Comparison of ENCODE assay signal across 1 cellular context in the genomic region with DNA sequence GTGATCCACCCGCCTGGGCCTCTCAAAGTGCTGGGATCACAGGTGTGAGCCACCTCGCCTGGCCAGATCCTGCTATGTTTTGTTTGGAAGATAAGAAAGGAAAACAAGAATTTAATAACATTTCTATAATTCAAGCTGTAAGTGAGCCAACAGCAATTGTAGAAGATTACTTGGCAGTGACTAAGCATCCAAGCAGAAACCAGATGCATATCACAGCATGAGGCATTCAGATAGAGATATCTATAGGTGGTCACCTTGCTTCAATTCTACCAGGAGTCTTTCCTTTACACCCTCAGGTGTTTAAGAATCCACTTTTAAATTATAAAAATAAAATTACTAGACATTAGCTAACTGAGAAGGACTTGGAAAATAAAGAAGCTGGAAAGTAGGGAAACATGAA.
TF ChIP-seq lines count a peak whose summit lies in the region.

No MANE protein-coding gene starts in this region.

TF ChIP-seq in GM12878, 131 proteins besides CTCF, POLR2A, EP300 and RAD21 (continued from another document):
- TF ChIP-seq ZBTB11 (CRISPR knock-in tag; IDR thresholded peaks at IDR 0.05) (no peak), CBX3 (IDR thresholded peaks at IDR 0.05; ENCODE audit: borderline replicate concordance, low read depth) (no peak), SPI1 (IDR thresholded peaks at IDR 0.05; ENCODE audit: borderline replicate concordance, insufficient read depth, low read depth, low read length) (no peak), CREM (IDR thresholded peaks at IDR 0.05; ENCODE audit: low read depth) (no peak), PRDM15 (CRISPR knock-in tag; IDR thresholded peaks at IDR 0.05) (no peak), CEBPB (IDR thresholded peaks at IDR 0.05; ENCODE audit: borderline replicate concordance in 1 of 2, low read depth in 2 of 2, low read length in 2 of 2) (no peak), SMAD5 (IDR thresholded peaks at IDR 0.05; ENCODE audit: low read depth) (no peak), BHLHE40 (IDR thresholded peaks at IDR 0.05; ENCODE audit: borderline replicate concordance in 1 of 2, low read depth in 2 of 2, low read length in 1 of 2) (no peak), PML (IDR thresholded peaks at IDR 0.05; ENCODE audit: low read length) (no peak), DPF2 (IDR thresholded peaks at IDR 0.05) (no peak), ZBTB33 (IDR thresholded peaks at IDR 0.05) (no peak), HCFC1 (IDR thresholded peaks at IDR 0.05; ENCODE audit: low read length) (no peak), MYB (IDR thresholded peaks at IDR 0.05; ENCODE audit: borderline replicate concordance, low read depth, low read length) (no peak), CREB1 (IDR thresholded peaks at IDR 0.05; ENCODE audit: low read depth) (no peak), ZSCAN29 (IDR thresholded peaks at IDR 0.05) (no peak), EGR1 (IDR thresholded peaks at IDR 0.05; ENCODE audit: borderline replicate concordance in 1 of 2, low read depth in 2 of 2, low read length in 2 of 2) (no peak), BRCA1 (IDR thresholded peaks at IDR 0.05; ENCODE audit: low read depth, low read length) (no peak), ZBED1 (IDR thresholded peaks at IDR 0.05; ENCODE audit: borderline replicate concordance) (no peak)
- TF ChIP-seq, protein P1, sequence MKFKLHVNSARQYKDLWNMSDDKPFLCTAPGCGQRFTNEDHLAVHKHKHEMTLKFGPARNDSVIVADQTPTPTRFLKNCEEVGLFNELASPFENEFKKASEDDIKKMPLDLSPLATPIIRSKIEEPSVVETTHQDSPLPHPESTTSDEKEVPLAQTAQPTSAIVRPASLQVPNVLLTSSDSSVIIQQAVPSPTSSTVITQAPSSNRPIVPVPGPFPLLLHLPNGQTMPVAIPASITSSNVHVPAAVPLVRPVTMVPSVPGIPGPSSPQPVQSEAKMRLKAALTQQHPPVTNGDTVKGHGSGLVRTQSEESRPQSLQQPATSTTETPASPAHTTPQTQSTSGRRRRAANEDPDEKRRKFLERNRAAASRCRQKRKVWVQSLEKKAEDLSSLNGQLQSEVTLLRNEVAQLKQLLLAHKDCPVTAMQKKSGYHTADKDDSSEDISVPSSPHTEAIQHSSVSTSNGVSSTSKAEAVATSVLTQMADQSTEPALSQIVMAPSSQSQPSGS (IDR thresholded peaks at IDR 0.05; ENCODE audit: low read length), result no peak
